ENCODE assay signal across 8 cellular contexts in the genomic region with DNA sequence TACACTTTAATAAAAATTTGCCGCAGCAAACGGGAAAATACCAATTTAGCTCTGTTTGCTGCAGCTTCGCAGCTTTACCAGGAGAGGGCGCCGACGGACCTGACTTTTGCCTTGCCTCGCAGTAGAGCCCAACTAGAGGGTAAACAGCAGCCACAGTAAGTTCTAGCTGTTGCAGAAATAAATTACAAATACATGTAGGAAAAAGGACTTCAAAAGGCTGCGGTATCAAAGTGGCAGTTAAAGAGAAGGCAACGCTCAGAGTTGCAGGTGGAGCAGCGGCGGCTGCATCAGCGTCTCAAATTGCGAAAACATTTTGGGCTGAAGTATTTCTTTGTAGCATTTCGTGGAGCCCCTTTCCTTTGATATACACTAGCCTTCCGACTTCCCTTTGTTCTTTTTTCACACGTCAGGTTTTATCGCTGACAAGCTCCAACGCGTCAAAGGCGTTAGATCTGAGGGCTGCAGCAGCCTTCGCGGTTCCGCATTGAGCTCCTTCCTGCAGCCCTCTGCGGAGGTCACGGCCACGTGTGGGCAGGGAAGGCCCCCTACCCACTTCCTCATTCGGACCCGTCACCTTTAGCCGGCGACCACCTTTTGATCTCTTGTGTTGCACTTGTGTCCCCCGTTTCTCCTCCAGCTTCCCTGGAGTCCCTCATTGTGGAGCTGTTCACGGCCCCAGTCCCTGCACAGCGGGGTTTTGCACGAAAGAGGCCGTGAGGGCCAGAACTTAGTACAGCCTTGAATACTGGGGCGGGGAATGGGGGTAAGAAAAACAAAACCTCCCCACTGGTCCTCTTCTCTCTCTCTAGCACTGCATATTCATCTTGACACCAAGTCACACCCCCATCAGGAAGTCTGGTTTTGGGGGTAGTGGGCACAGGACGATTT.
DNase-seq lines count a peak whose midpoint lies in the region; ATAC-seq, FAIRE-seq and TF ChIP-seq lines count a peak whose summit lies in the region.

No MANE protein-coding gene starts in this region.

- TF ChIP-seq RAD21 in A549 (conservative IDR thresholded peaks at IDR 0.05 in 1 of 2, IDR thresholded peaks at IDR 0.05 in 1 of 2) (peak; percentile 66 to 70), HepG2 (CRISPR knock-in tag; IDR thresholded peaks at IDR 0.05) (0 out of 2 replicates have a peak, but pooled peaks have one; percentile 13)

- peaks cover 1 to 47% of the 10 kb centered on the region in 2 experiments; a peak in 2 of 5 replicates for H3K27me3 ChIP-seq in HepG2 (ENCODE audit: control insufficient read depth in 1 of 2, insufficient read depth in 2 of 2, low read length in 2 of 2)

- TF ChIP-seq POLR2A in A549 (IDR thresholded peaks at IDR 0.05; ENCODE audit: low read length) (no peak), HepG2 (IDR thresholded peaks at IDR 0.05; ENCODE audit: insufficient read depth in 1 of 2, low read depth in 2 of 2, low read length in 2 of 2) (no peak)

- no peaks in the 10 kb centered on the region for H3K36me3 ChIP-seq in HepG2 (replicated peaks in 1 of 2; ENCODE audit: control insufficient read depth in 1 of 2, insufficient read depth in 2 of 2, low read length in 2 of 2)

- intact Hi-C loops in HepG2 (cut with micrococcal nuclease; ENCODE audit: unreplicated experiment): loop anchor here (1.0 kb wide), 1 partner anchor 48 kb away; no protein-coding TSS in a partner anchor

- no peaks in the 10 kb centered on the region for H3K79me2 ChIP-seq in HepG2 (ENCODE audit: insufficient read depth, low read length)

- TF ChIP-seq EP300 in A549 (IDR thresholded peaks at IDR 0.05): no peak
- TF ChIP-seq EP300 in HepG2 (IDR thresholded peaks at IDR 0.05; ENCODE audit: low read depth in 2 of 2, low read length in 2 of 2): no peak
- no peak for TF ChIP-seq EP300 in HepG2 (CRISPR knock-in tag; IDR thresholded peaks at IDR 0.05; ENCODE audit: borderline replicate concordance)

- FAIRE-seq in A549 (lab: Jason Lieb, UNC): no peak
- peak; percentile 91 for FAIRE-seq in GM18507 (lab: Jason Lieb, UNC)
- peak; percentile 50 for FAIRE-seq in HepG2 (lab: Jason Lieb, UNC)

- H4K20me1 ChIP-seq in HepG2 (ENCODE audit: insufficient read depth, low read length): no peaks in the 10 kb centered on the region

- H2AFZ ChIP-seq in HepG2 (ENCODE audit: low read length): no peak overlapping the region

- TF ChIP-seq CTCF in A549 (IDR thresholded peaks at IDR 0.05) (peak; percentile 58), HepG2 (CRISPR knock-in tag; IDR thresholded peaks at IDR 0.05) (peak; percentile 82)

- in situ Hi-C loops in HepG2 (cut with HindIII; ENCODE audit: extremely low pct_ligation_motif_present, low pct_unique_long_range_greater_than_20kb): loop anchor here (5.0 kb wide), 1 partner anchor 48 kb away; no protein-coding TSS in a partner anchor

- POLR2A ChIA-PET in A549 (lab: Yijun Ruan, JAX) (interaction anchor here (0.7 kb wide), 1 partner anchor 48 kb away, joined by 3 read pairs; no protein-coding TSS in a partner anchor), HepG2 (lab: Yijun Ruan, JAX) (interaction anchor here (1.4 kb wide), 1 partner anchor 48 kb away, joined by 4 read pairs; no protein-coding TSS in a partner anchor)

- H3K4me3 ChIP-seq in A549: no peak overlapping the region
- H3K4me3 ChIP-seq in HepG2 (replicated peaks in 1 of 3; ENCODE audit: insufficient read depth in 1 of 3, low read depth in 2 of 3, low read length in 3 of 3): peak overlapping the region in 2 of 3 experiments; percentile 38 to 56; a peak in 3 of 6 replicates

- 0 out of 2 replicates have a peak overlapping the region, but pooled peaks have one; percentile 12 for H3K9ac ChIP-seq in HepG2 (ENCODE audit: insufficient read depth, low read depth, low read length)

- H3K4me1 ChIP-seq in A549 (no peaks in the 10 kb centered on the region), HepG2 (ENCODE audit: insufficient read depth, low read length) (peaks cover 10% of the 10 kb centered on the region; the same call in 1 of the 2 replicates)

- ATAC-seq in A549: peak; percentile 26 to 78; a peak in 4 of 6 replicates
- peak; percentile 48 for ATAC-seq in HG02981 (IDR thresholded peaks at IDR 0.05; ENCODE audit: unreplicated experiment)
- ATAC-seq in HepG2: peak; percentile 83

- no peaks in the 10 kb centered on the region for H3K9me3 ChIP-seq in A549
- no peaks in the 10 kb centered on the region for H3K9me3 ChIP-seq in HepG2 (ENCODE audit: low read length)

- peak; percentile 12 to 18 for DNase-seq in A549 (ENCODE audit: low read depth in 1 of 2, low spot score in 1 of 2)
- DNase-seq in GM18507 (ENCODE audit: extremely low spot score, insufficient read length, low read depth): no peak
- peak; percentile 70 for DNase-seq in NCI-H2227 (lab: John Stamatoyannopoulos, UW; ENCODE audit: unreplicated experiment)
- DNase-seq in activated CD4-positive, alpha-beta T cell treated with anti-CD3 and anti-CD28 coated beads for 4 hours: peak; percentile 73 to 80
- peak; percentile 59 for DNase-seq in dedifferentiated amniotic fluid mesenchymal stem cell (ENCODE audit: extremely low spot score)
- DNase-seq in HepG2 (ENCODE audit: low spot score): peak; percentile 35
- peak; percentile 77 for DNase-seq in stimulated activated CD4-positive, alpha-beta T cell treated with anti-CD3 and anti-CD28 coated beads, Interleukin-4, amount 100 ng/mL, for 24 hours

- H3K27ac ChIP-seq in A549 (no peak overlapping the region), HepG2 (ENCODE audit: extremely low read length, insufficient read depth, low read length) (no peak overlapping the region)

- WGBS in A549 (ENCODE audit: missing lambda C conversion rate): 19% methylated on average over 37 of the region's 37 CpGs
- 5% methylated on average over 37 of the region's 37 CpGs for WGBS in HepG2 (ENCODE audit: low lambda C conversion rate)

- BruUV-seq in HepG2 (replicated peaks; lab: Mats Ljungman, UMichigan): no TSS peak

- peak overlapping the region; percentile 51 for H3K4me2 ChIP-seq in A549
- H3K4me2 ChIP-seq in HepG2 (ENCODE audit: low read depth, low read length): peak overlapping the region; percentile 82

- CTCF ChIA-PET in A549 (lab: Yijun Ruan, JAX): interaction anchor here (0.6 to 3.2 kb wide), 14 partner anchors 9 to 756 kb away, joined by 3 to 19 read pairs (median 6); no protein-coding TSS in a partner anchor
- CTCF ChIA-PET in HepG2 (lab: Yijun Ruan, JAX; ENCODE audit: low intra/inter-chr PET ratio, low total read pairs): interaction anchor here (0.6 to 2.0 kb wide), 4 partner anchors 21 to 132 kb away, joined by 3 to 18 read pairs (median 3); no protein-coding TSS in a partner anchor

TF ChIP-seq in A549, 52 proteins besides CTCF, POLR2A, EP300 and RAD21:
- TF ChIP-seq SMC3 (IDR thresholded peaks at IDR 0.05): peak; percentile 54
- TF ChIP-seq ZC3H11A (IDR thresholded peaks at IDR 0.05): no peak

TF ChIP-seq in HepG2, 621 proteins besides CTCF, POLR2A, EP300 and RAD21 (continues in another document):
- TF ChIP-seq ZNF44 (CRISPR knock-in tag; IDR thresholded peaks at IDR 0.05): 0 out of 2 replicates have a peak, but pooled peaks have one; percentile 48
- TF ChIP-seq ZNF30 (CRISPR knock-in tag; IDR thresholded peaks at IDR 0.05): no peak
- TF ChIP-seq ZNF577 (CRISPR knock-in tag; IDR thresholded peaks at IDR 0.05; ENCODE audit: borderline replicate concordance, low read depth): no peak
- TF ChIP-seq ZBTB7A (CRISPR knock-in tag; IDR thresholded peaks at IDR 0.05): 0 out of 2 replicates have a peak, but pooled peaks have one; percentile 35
- TF ChIP-seq, protein P1, sequence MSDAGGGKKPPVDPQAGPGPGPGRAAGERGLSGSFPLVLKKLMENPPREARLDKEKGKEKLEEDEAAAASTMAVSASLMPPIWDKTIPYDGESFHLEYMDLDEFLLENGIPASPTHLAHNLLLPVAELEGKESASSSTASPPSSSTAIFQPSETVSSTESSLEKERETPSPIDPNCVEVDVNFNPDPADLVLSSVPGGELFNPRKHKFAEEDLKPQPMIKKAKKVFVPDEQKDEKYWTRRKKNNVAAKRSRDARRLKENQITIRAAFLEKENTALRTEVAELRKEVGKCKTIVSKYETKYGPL (CRISPR knock-in tag; IDR thresholded peaks at IDR 0.05): no peak
- 0 out of 2 replicates have a peak, but pooled peaks have one; percentile 16 for TF ChIP-seq TCF7 (IDR thresholded peaks at IDR 0.05; ENCODE audit: low read depth)
- no peak for TF ChIP-seq ZFYVE20 (CRISPR knock-in tag; IDR thresholded peaks at IDR 0.05; ENCODE audit: borderline replicate concordance, low read depth)
- TF ChIP-seq SMAD1 (CRISPR knock-in tag; IDR thresholded peaks at IDR 0.05; ENCODE audit: borderline replicate concordance, low read depth): 0 out of 2 replicates have a peak, but pooled peaks have one; percentile 41
- TF ChIP-seq, protein P2, sequence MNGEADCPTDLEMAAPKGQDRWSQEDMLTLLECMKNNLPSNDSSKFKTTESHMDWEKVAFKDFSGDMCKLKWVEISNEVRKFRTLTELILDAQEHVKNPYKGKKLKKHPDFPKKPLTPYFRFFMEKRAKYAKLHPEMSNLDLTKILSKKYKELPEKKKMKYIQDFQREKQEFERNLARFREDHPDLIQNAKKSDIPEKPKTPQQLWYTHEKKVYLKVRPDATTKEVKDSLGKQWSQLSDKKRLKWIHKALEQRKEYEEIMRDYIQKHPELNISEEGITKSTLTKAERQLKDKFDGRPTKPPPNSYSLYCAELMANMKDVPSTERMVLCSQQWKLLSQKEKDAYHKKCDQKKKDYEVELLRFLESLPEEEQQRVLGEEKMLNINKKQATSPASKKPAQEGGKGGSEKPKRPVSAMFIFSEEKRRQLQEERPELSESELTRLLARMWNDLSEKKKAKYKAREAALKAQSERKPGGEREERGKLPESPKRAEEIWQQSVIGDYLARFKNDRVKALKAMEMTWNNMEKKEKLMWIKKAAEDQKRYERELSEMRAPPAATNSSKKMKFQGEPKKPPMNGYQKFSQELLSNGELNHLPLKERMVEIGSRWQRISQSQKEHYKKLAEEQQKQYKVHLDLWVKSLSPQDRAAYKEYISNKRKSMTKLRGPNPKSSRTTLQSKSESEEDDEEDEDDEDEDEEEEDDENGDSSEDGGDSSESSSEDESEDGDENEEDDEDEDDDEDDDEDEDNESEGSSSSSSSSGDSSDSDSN (CRISPR knock-in tag; IDR thresholded peaks at IDR 0.05): 0 out of 2 replicates have a peak, but pooled peaks have one; percentile 21
- no peak for TF ChIP-seq TMF1 (CRISPR knock-in tag; IDR thresholded peaks at IDR 0.05; ENCODE audit: low read depth)
- no peak for TF ChIP-seq PCBP1 (IDR thresholded peaks at IDR 0.05; ENCODE audit: borderline replicate concordance, low read depth, low read length)
- TF ChIP-seq, protein P3, sequence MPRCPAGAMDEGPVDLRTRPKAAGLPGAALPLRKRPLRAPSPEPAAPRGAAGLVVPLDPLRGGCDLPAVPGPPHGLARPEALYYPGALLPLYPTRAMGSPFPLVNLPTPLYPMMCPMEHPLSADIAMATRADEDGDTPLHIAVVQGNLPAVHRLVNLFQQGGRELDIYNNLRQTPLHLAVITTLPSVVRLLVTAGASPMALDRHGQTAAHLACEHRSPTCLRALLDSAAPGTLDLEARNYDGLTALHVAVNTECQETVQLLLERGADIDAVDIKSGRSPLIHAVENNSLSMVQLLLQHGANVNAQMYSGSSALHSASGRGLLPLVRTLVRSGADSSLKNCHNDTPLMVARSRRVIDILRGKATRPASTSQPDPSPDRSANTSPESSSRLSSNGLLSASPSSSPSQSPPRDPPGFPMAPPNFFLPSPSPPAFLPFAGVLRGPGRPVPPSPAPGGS (CRISPR knock-in tag; IDR thresholded peaks at IDR 0.05): 0 out of 2 replicates have a peak, but pooled peaks have one; percentile 24
